Comparison of ENCODE assay signal across 10 cellular contexts in genomic region chr9:69149321-69149807, GRCh38. TPM values are rescaled to one million over a fixed set of nuclear protein-coding genes. Genes with fewer than 3 reads are reported as not detected.
DNase-seq lines count a peak whose midpoint lies in the region; ATAC-seq and TF ChIP-seq lines count a peak whose summit lies in the region.
"Had no signal": no experiment of that assay in that cellular context is flagged by ENCODE, and none has a peak within 500 bp of the region (broad histone marks: within the 10 kb centered on the region; RNA-seq: fewer than 3 reads in every experiment).

No MANE protein-coding gene starts in this region.

- no peak for TF ChIP-seq POLR2A in spleen (IDR thresholded peaks at IDR 0.05)

- H3K27ac ChIP-seq in muscle layer of duodenum (ENCODE audit: low read length) = peak overlapping the region; percentile 43
- H3K27ac ChIP-seq in spleen = peak overlapping the region in 1 of 8 donors; percentile 20

- whole genome bisulfite sequencing in spleen, 5 donors = 28 to 39% (median 33%) methylated on average over 7 of the region's 7 CpGs

- H3K4me1 Mint-ChIP-seq in endothelial cell (ENCODE audit: unreplicated experiment) = peaks cover 49% of the 10 kb centered on the region

- H3K4me3 ChIP-seq in muscle layer of duodenum (ENCODE audit: low read depth in 1 of 2, low read length in 2 of 2) = no peak overlapping the region
- no peak overlapping the region for H3K4me3 ChIP-seq in spleen

- ATAC-seq in activated CD4-positive, CD25-positive, alpha-beta regulatory T cell treated with anti-CD3 and anti-CD28 coated beads, Interleukin-2, amount 50 U/mL, for 24 hours = no peak

- intact Hi-C loops in spleen (cut with DNase I; ENCODE audit: low total_unique reads) = no loop called here

- H3K4me1 ChIP-seq in muscle layer of duodenum (ENCODE audit: control insufficient read depth in 1 of 2, insufficient read depth in 2 of 2, low read length in 2 of 2) = peaks cover 0 to 5% of the 10 kb centered on the region in 2 donors
- no peaks in the 10 kb centered on the region for H3K4me1 ChIP-seq in spleen

- peaks cover 21% of the 10 kb centered on the region for H3K36me3 Mint-ChIP-seq in endothelial cell (ENCODE audit: low read depth, unreplicated experiment)

- H3K27ac Mint-ChIP-seq in endothelial cell (ENCODE audit: unreplicated experiment) = peak overlapping the region; percentile 90
- H3K27ac Mint-ChIP-seq: memory B cell had no signal

- H3K36me3 ChIP-seq in muscle layer of duodenum (ENCODE audit: control insufficient read depth in 1 of 2, insufficient read depth in 2 of 2, low read length in 2 of 2) = no peaks in the 10 kb centered on the region
- no peaks in the 10 kb centered on the region for H3K36me3 ChIP-seq in spleen

- H3K27me3 Mint-ChIP-seq in endothelial cell (ENCODE audit: unreplicated experiment) = peaks cover 3% of the 10 kb centered on the region
- H3K27me3 Mint-ChIP-seq: memory B cell had no signal

- H3K9me3 Mint-ChIP-seq in endothelial cell (ENCODE audit: unreplicated experiment) = peaks cover 4% of the 10 kb centered on the region
- H3K9me3 Mint-ChIP-seq: memory B cell had no signal

- H3K27me3 ChIP-seq in muscle layer of duodenum (ENCODE audit: low read depth, low read length) (no peaks in the 10 kb centered on the region), spleen (replicated peaks in 1 of 7) (no peaks in the 10 kb centered on the region)

- H3K4me3 Mint-ChIP-seq in endothelial cell (ENCODE audit: unreplicated experiment) = no peak overlapping the region
- H3K4me3 Mint-ChIP-seq: memory B cell had no signal

- H3K9me3 ChIP-seq in muscle layer of duodenum (ENCODE audit: control insufficient read depth in 1 of 2, low read length in 2 of 2) = no peaks in the 10 kb centered on the region
- H3K9me3 ChIP-seq in spleen = no peaks in the 10 kb centered on the region

- no peak for TF ChIP-seq CTCF in endothelial cell (IDR thresholded peaks at IDR 0.05; ENCODE audit: unreplicated experiment)
- TF ChIP-seq CTCF in spleen (IDR thresholded peaks at IDR 0.05 in 8 of 11, conservative IDR thresholded peaks at IDR 0.05 in 3 of 11) = no peak

- DNase-seq in Ammon's horn (ENCODE audit: low spot score) = peak; percentile 42
- DNase-seq in NCI-H510A treated with DMSO at 0.1 percent for 48 hours (lab: John Stamatoyannopoulos, UW) = peak; percentile 81
- DNase-seq in endothelial cell (ENCODE audit: low spot score) = peak; percentile 37
- no peak for DNase-seq in germinal center (ENCODE audit: low spot score)
- DNase-seq in spleen = no peak
- no peak for DNase-seq in NCI-H2227 (lab: John Stamatoyannopoulos, UW; ENCODE audit: unreplicated experiment)
- DNase-seq: NCI-H1417 treated with DMSO at 0.1 percent for 48 hours had no signal

RNA-seq across cellular contexts. Expression of gene TJP2, which starts 24.7 kb away (rescaled TPM):
- 198 TPM for total RNA-seq in endothelial cell (ENCODE audit: unreplicated experiment)
- total RNA-seq in spleen = 10 to 100 TPM; 11.3 to 20.5 (median 16.1) TPM
- polyA plus RNA-seq in spleen = 1 to 10 TPM; 2.9 to 5.6 (median 5.2) TPM

Comparison
In these comparisons a context has a peak if more than half of its experiments do, and no peak if none do; other contexts are left out.
1. DNase-seq: peak in Ammon's horn (single experiment), NCI-H510A treated with DMSO at 0.1 percent for 48 hours (single experiment) and endothelial cell (single experiment); none in germinal center (single experiment), spleen (single experiment) and NCI-H2227 (single experiment).